ENCODE assay signal across 8 cellular contexts in genomic region chr18:75525-76160, GRCh38. TPM values are rescaled to one million over a fixed set of nuclear protein-coding genes. Genes with fewer than 3 reads are reported as not detected.
"Had no signal": no experiment of that assay in that cellular context is flagged by ENCODE, and none has a peak within 500 bp of the region (broad histone marks: within the 10 kb centered on the region; RNA-seq: fewer than 3 reads in every experiment).

No MANE protein-coding gene starts in this region.

RNA-seq across cellular contexts. Expression of gene TUBB8B, which starts 26.2 kb away (rescaled TPM):
- total RNA-seq: activated CD8-positive, alpha-beta T cell treated with anti-CD3 and anti-CD28 coated beads, Interleukin-2, amount 10 ng/mL, durations not matched to agents 7 days and 5 days; activated naive CD8-positive, alpha-beta T cell treated with anti-CD3 and anti-CD28 coated beads, Interleukin-2, amount 10 ng/mL, durations not matched to agents 7 days and 5 days; LHCN-M2; M059J; Right ventricle myocardium superior; SJCRH30; T-helper 2 cell treated with Interferon-gamma antibody and Interleukin-4, amounts not matched to agents 100 ng/mL and 5 ng/mL, for 36 hours had no signal
- polyA plus RNA-seq: SK-N-SH had no signal
